Comparison of ENCODE assay signal across 19 cellular contexts in genomic region chr10:32329061-32329460, GRCh38. TPM values are rescaled to one million over a fixed set of nuclear protein-coding genes. Genes with fewer than 3 reads are reported as not detected.
DNase-seq lines count a peak whose midpoint lies in the region; ATAC-seq, FAIRE-seq and TF ChIP-seq lines count a peak whose summit lies in the region.
"Had no signal": no experiment of that assay in that cellular context is flagged by ENCODE, and none has a peak within 500 bp of the region (broad histone marks: within the 10 kb centered on the region; RNA-seq: fewer than 3 reads in every experiment).

No MANE protein-coding gene starts in this region.

- peaks cover 30% of the 10 kb centered on the region for H3K36me3 ChIP-seq in A673 (ENCODE audit: insufficient read depth, low read length, poor library complexity, severe bottlenecking)

- peaks cover 65% of the 10 kb centered on the region for H3K4me1 Mint-ChIP-seq in CD14-positive monocyte
- peaks cover 92% of the 10 kb centered on the region for H3K4me1 Mint-ChIP-seq in activated naive CD8-positive, alpha-beta T cell treated with anti-CD3 and anti-CD28 coated beads, Interleukin-2, amount 50 U/mL, for 24 hours
- peaks cover 52 to 95% (median 94%) of the 10 kb centered on the region in 4 donors for H3K4me1 Mint-ChIP-seq in naive thymus-derived CD8-positive, alpha-beta T cell

- peaks cover 66% of the 10 kb centered on the region for H3K4me1 ChIP-seq in A673 (ENCODE audit: insufficient read depth, low read length, poor library complexity, severe bottlenecking)

- peak overlapping the region in 6 of 7 donors; percentile 2 to 83 (median 70) for H3K27ac Mint-ChIP-seq in CD14-positive monocyte
- H3K27ac Mint-ChIP-seq in activated naive CD8-positive, alpha-beta T cell treated with anti-CD3 and anti-CD28 coated beads, Interleukin-2, amount 50 U/mL, for 24 hours = peak overlapping the region; percentile 77
- H3K27ac Mint-ChIP-seq in naive thymus-derived CD8-positive, alpha-beta T cell = peak overlapping the region in 9 of 10 donors; percentile 37 to 84 (median 78)

- H3K9me3 Mint-ChIP-seq in CD14-positive monocyte = no peaks in the 10 kb centered on the region
- no peaks in the 10 kb centered on the region for H3K9me3 Mint-ChIP-seq in activated naive CD8-positive, alpha-beta T cell treated with anti-CD3 and anti-CD28 coated beads, Interleukin-2, amount 50 U/mL, for 24 hours
- H3K9me3 Mint-ChIP-seq in naive thymus-derived CD8-positive, alpha-beta T cell = no peaks in the 10 kb centered on the region

- H3K27me3 ChIP-seq in A673 (replicated peaks; ENCODE audit: insufficient read depth, low read depth, low read length, poor library complexity) = no peaks in the 10 kb centered on the region
- H3K27me3 ChIP-seq: testis had no signal

- intact Hi-C loops in A673 (cut with micrococcal nuclease; ENCODE audit: unreplicated experiment) (no loop called here), CD14-positive monocyte (cut with micrococcal nuclease) (no loop called here)

- peaks cover 8 to 16% of the 10 kb centered on the region in 2 donors for H3K36me3 Mint-ChIP-seq in CD14-positive monocyte
- H3K36me3 Mint-ChIP-seq in activated naive CD8-positive, alpha-beta T cell treated with anti-CD3 and anti-CD28 coated beads, Interleukin-2, amount 50 U/mL, for 24 hours (ENCODE audit: low read depth) = peaks cover 10% of the 10 kb centered on the region
- H3K36me3 Mint-ChIP-seq in naive thymus-derived CD8-positive, alpha-beta T cell = peaks cover 0 to 44% (median 7%) of the 10 kb centered on the region in 3 donors

- TF ChIP-seq CTCF in A673 (conservative IDR thresholded peaks at IDR 0.05; ENCODE audit: low read depth, low read length) (no peak), CD14-positive monocyte (IDR thresholded peaks at IDR 0.05) (no peak)

- POLR2A ChIA-PET in A673 (lab: Charles Lee; ENCODE audit: low non-redundant PET) = interaction anchor here (0.7 kb wide), 1 partner anchor 129 kb away, joined by 3 read pairs; no protein-coding TSS in a partner anchor
- POLR2A ChIA-PET in naive thymus-derived CD8-positive, alpha-beta T cell (lab: Charles Lee) = interaction anchor here (0.5 kb wide), 1 partner anchor 15 kb away, joined by 3 read pairs; no protein-coding TSS in a partner anchor

- H3K4me3 ChIP-seq in A673 (ENCODE audit: low read depth, low read length, poor library complexity, severe bottlenecking) = no peak overlapping the region
- H3K4me3 ChIP-seq: testis had no signal

- peak overlapping the region; percentile 23 for H3K27ac ChIP-seq in A673 (ENCODE audit: low read depth, low read length, poor library complexity, severe bottlenecking)
- H3K27ac ChIP-seq: testis had no signal

- H3K9me3 ChIP-seq in A673 (ENCODE audit: low read depth, low read length, poor library complexity, severe bottlenecking) = no peaks in the 10 kb centered on the region
- H3K9me3 ChIP-seq: testis had no signal

- H3K4me3 Mint-ChIP-seq in CD14-positive monocyte = no peak overlapping the region
- H3K4me3 Mint-ChIP-seq in activated naive CD8-positive, alpha-beta T cell treated with anti-CD3 and anti-CD28 coated beads, Interleukin-2, amount 50 U/mL, for 24 hours = no peak overlapping the region
- H3K4me3 Mint-ChIP-seq in naive thymus-derived CD8-positive, alpha-beta T cell = peak overlapping the region in 9 of 10 donors; percentile 43 to 78 (median 55)

- no peak for ATAC-seq in activated naive CD8-positive, alpha-beta T cell treated with anti-CD3 and anti-CD28 coated beads, Interleukin-2, amount 50 U/mL, for 24 hours
- ATAC-seq in naive thymus-derived CD8-positive, alpha-beta T cell = no peak
- ATAC-seq in HG03378 (IDR thresholded peaks at IDR 0.05; ENCODE audit: unreplicated experiment) (no peak), GM21619 (IDR thresholded peaks at IDR 0.05; ENCODE audit: unreplicated experiment) (no peak)

- CTCF ChIA-PET in A673 (lab: Charles Lee) = no interaction called here

- no peaks in the 10 kb centered on the region for H3K27me3 Mint-ChIP-seq in CD14-positive monocyte (ENCODE audit: low read depth in 3 of 3)
- no peaks in the 10 kb centered on the region for H3K27me3 Mint-ChIP-seq in activated naive CD8-positive, alpha-beta T cell treated with anti-CD3 and anti-CD28 coated beads, Interleukin-2, amount 50 U/mL, for 24 hours
- H3K27me3 Mint-ChIP-seq in naive thymus-derived CD8-positive, alpha-beta T cell = no peaks in the 10 kb centered on the region

- no TSS peak for BruUV-seq in A673 (replicated peaks; lab: Mats Ljungman, UMichigan)

- no peak for FAIRE-seq in HTR-8/SVneo (lab: Jason Lieb, UNC)
- FAIRE-seq: endometrium had no signal

- DNase-seq in A673 (ENCODE audit: low spot score) = no peak
- DNase-seq in CD14-positive monocyte (ENCODE audit: low spot score) = no peak
- DNase-seq in activated naive CD8-positive, alpha-beta T cell treated with anti-CD3 and anti-CD28 coated beads, Interleukin-2, amount 50 U/mL, for 24 hours = no peak
- no peak for DNase-seq in naive thymus-derived CD8-positive, alpha-beta T cell
- DNase-seq in HTR-8/SVneo (ENCODE audit: insufficient read length, low spot score) = no peak
- no peak for DNase-seq in NCI-H1417 treated with DMSO at 0.1 percent for 48 hours (lab: John Stamatoyannopoulos, UW)
- DNase-seq: activated T-cell treated with anti-CD3 and anti-CD28 coated beads, Interleukin-2, amount 50 U/mL, for 1 hour; AML-193; anterior cingulate cortex; HCEC 1CT; hypothalamus; KBM-7; NCI-H2029; NK-92 treated with Interleukin-12 subunit alpha and Interleukin-12 subunit beta, amount 100 ng/mL, for 24 hours; RPMI8226; testis had no signal

RNA-seq across cellular contexts. Expression of gene EPC1, which starts 17.9 kb away (rescaled TPM):
- 75.7 and 75.8 TPM in 2 replicates for total RNA-seq in A673 (2021)
- polyA plus RNA-seq in CD14-positive monocyte = 10 to 100 TPM; 28.3 to 31.0 TPM
- 100 to 1,000 TPM; 128 to 131 TPM for total RNA-seq in naive thymus-derived CD8-positive, alpha-beta T cell
- 10 to 100 TPM; 36.9 to 48.5 (median 46.2) TPM for polyA plus RNA-seq in naive thymus-derived CD8-positive, alpha-beta T cell

Comparison
In these comparisons a context has a peak if more than half of its experiments do, and no peak if none do; other contexts are left out.
1. H3K4me3 Mint-ChIP-seq: peak in naive thymus-derived CD8-positive, alpha-beta T cell (9 of 10); none in CD14-positive monocyte (0 of 2) and activated naive CD8-positive, alpha-beta T cell treated with anti-CD3 and anti-CD28 coated beads, Interleukin-2, amount 50 U/mL, for 24 hours (single experiment).
2. Peak in every context shown above with its lines, with median percentiles within 50 percentile points of each other: H3K27ac Mint-ChIP-seq.